ENCODE assay signal across 18 cellular contexts in the genomic region with DNA sequence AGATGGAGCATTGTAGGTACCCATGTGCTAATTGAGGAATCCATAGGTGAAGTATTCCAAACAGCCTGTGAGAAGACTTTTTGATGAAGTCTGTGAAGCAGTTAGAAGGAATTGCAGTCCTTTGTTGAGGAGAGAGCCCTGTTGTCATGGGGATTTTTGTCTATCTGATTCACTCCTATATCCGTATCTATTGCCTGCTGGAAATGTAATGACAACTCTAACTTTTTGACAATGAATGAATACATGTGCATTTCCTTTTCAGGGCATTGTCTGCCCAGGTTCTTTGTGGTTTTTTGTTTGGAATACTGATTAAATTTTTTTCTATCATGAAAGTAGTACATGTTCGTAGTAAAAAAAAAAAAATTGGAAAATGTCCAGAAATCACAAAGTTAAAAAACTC. TPM values are rescaled to one million over a fixed set of nuclear protein-coding genes. Genes with fewer than 3 reads are reported as not detected.
DNase-seq lines count a peak whose midpoint lies in the region; ATAC-seq, FAIRE-seq and TF ChIP-seq lines count a peak whose summit lies in the region.
"Had no signal": no experiment of that assay in that cellular context is flagged by ENCODE, and none has a peak within 500 bp of the region (broad histone marks: within the 10 kb centered on the region; RNA-seq: fewer than 3 reads in every experiment).

No MANE protein-coding gene starts in this region.

- in situ Hi-C loops in astrocyte of the spinal cord (cut with HindIII; ENCODE audit: low sequenced_read_pairs), result no loop called here

- peaks cover 24% of the 10 kb centered on the region for H3K36me3 Mint-ChIP-seq in glutamatergic neuron (ENCODE audit: unreplicated experiment)
- H3K36me3 Mint-ChIP-seq: CD8-positive, alpha-beta memory T cell had no signal

- no peak overlapping the region for H3K27ac ChIP-seq in endothelial cell of umbilical vein (ENCODE audit: insufficient read depth, low read depth, low read length)
- H3K27ac ChIP-seq: BLaER1, HL-60 had no signal

- no peak for TF ChIP-seq POLR2A in endothelial cell of umbilical vein (IDR thresholded peaks at IDR 0.05; ENCODE audit: low read depth, low read length)

- H3K4me1 ChIP-seq in endothelial cell of umbilical vein (ENCODE audit: control insufficient read depth, extremely low read depth, insufficient read depth, low read length), result peaks cover 2% of the 10 kb centered on the region
- H3K4me1 ChIP-seq: BLaER1, Caco-2 had no signal

- POLR2A ChIA-PET in endothelial cell of umbilical vein (lab: Charles Lee), result no interaction called here

- DNase-seq in EH (ENCODE audit: low read depth) (peak; percentile 37), astrocyte of the spinal cord (ENCODE audit: low read depth, low spot score) (peak; percentile 12), endothelial cell of umbilical vein (ENCODE audit: low read depth, low spot score) (peak; percentile 33), lung microvascular endothelial cell (ENCODE audit: low read depth in 2 of 2) (peak; percentile 87 to 90), left colon (no peak), glutamatergic neuron (no peak), NCI-H2196 treated with DMSO at 0.1 percent for 48 hours (lab: John Stamatoyannopoulos, UW; ENCODE audit: unreplicated experiment) (no peak)
- DNase-seq: 8988T; AML-193; Caco-2; CD8-positive, alpha-beta memory T cell; DND-41; GF-D8 had no signal

- H3K9ac ChIP-seq in endothelial cell of umbilical vein (replicated peaks; ENCODE audit: extremely low read depth, insufficient read depth, low read length), result no peak overlapping the region
- H3K9ac ChIP-seq: BLaER1 had no signal

- H3K4me3 ChIP-seq in astrocyte of the spinal cord (ENCODE audit: low read depth, low read length), result no peak overlapping the region
- H3K4me3 ChIP-seq in endothelial cell of umbilical vein (replicated peaks in 1 of 3; ENCODE audit: insufficient read depth in 1 of 3, low read depth in 1 of 3, low read length in 3 of 3), result no peak overlapping the region
- H3K4me3 ChIP-seq: BLaER1 had no signal

- CTCF ChIA-PET in endothelial cell of umbilical vein (lab: Charles Lee), result no interaction called here

- H3K9me3 Mint-ChIP-seq in glutamatergic neuron (ENCODE audit: unreplicated experiment), result peaks cover 5% of the 10 kb centered on the region

- H3K4me1 Mint-ChIP-seq in glutamatergic neuron (ENCODE audit: low read depth, unreplicated experiment), result no peaks in the 10 kb centered on the region
- H3K4me1 Mint-ChIP-seq: CD8-positive, alpha-beta memory T cell had no signal

- TF ChIP-seq CTCF in astrocyte of the spinal cord (IDR thresholded peaks at IDR 0.05; ENCODE audit: low read depth, low read length) (no peak), endothelial cell of umbilical vein (IDR thresholded peaks at IDR 0.05; ENCODE audit: extremely low read depth in 1 of 2, insufficient read depth in 1 of 2, low read depth in 1 of 2, low read length in 2 of 2) (no peak), glutamatergic neuron (IDR thresholded peaks at IDR 0.05; ENCODE audit: partially characterized antibody, unreplicated experiment) (no peak)

- H3K79me2 ChIP-seq in endothelial cell of umbilical vein (ENCODE audit: control insufficient read depth, insufficient read depth, low read length), result no peaks in the 10 kb centered on the region

- FAIRE-seq in endothelial cell of umbilical vein (lab: Jason Lieb, UNC), result no peak
- FAIRE-seq: GM19239 had no signal

- H3K4me2 ChIP-seq in endothelial cell of umbilical vein (ENCODE audit: insufficient read depth, low read length), result no peak overlapping the region
- H3K4me2 ChIP-seq: BLaER1 had no signal

- no peaks in the 10 kb centered on the region for H3K9me1 ChIP-seq in endothelial cell of umbilical vein (replicated peaks; ENCODE audit: control insufficient read depth, extremely low read depth, insufficient read depth, low read length)

- no peaks in the 10 kb centered on the region for H3K27me3 ChIP-seq in endothelial cell of umbilical vein (ENCODE audit: control insufficient read depth in 2 of 2, insufficient read depth in 2 of 2, low read length in 2 of 2)
- H3K27me3 ChIP-seq: BLaER1 had no signal

- no peak overlapping the region for H2AFZ ChIP-seq in endothelial cell of umbilical vein (ENCODE audit: low read depth, low read length)

- dilution Hi-C loops in endothelial cell of umbilical vein (cut with MboI; ENCODE audit: extremely low pct_ligation_motif_present, low sequenced_read_pairs), result no loop called here

- H4K20me1 ChIP-seq in endothelial cell of umbilical vein (replicated peaks; ENCODE audit: control insufficient read depth, extremely low read depth, insufficient read depth, low read length), result no peaks in the 10 kb centered on the region
- H4K20me1 ChIP-seq: BLaER1 had no signal

- intact Hi-C loops in endothelial cell of umbilical vein (cut with micrococcal nuclease), result loop anchor here (5.0 kb wide), 1 partner anchor 50 kb away; no protein-coding TSS in a partner anchor
- intact Hi-C loops in left colon (cut with DNase I, micrococcal nuclease), result no loop called here

- no peaks in the 10 kb centered on the region for H3K27me3 Mint-ChIP-seq in glutamatergic neuron (ENCODE audit: unreplicated experiment)

- no peak for ATAC-seq in left colon
- no peak for ATAC-seq in SK-N-SH treated with all-trans-retinoic acid at 6 μM for 48 hours
- ATAC-seq: HCT116 had no signal

- H3K9me3 ChIP-seq in endothelial cell of umbilical vein (replicated peaks; ENCODE audit: control insufficient read depth, insufficient read depth, low read length), result no peaks in the 10 kb centered on the region

- no peak overlapping the region for H3K4me3 Mint-ChIP-seq in glutamatergic neuron (ENCODE audit: unreplicated experiment)
- H3K4me3 Mint-ChIP-seq: CD8-positive, alpha-beta memory T cell had no signal

- H3K36me3 ChIP-seq in endothelial cell of umbilical vein (ENCODE audit: control insufficient read depth in 2 of 2, extremely low read depth in 1 of 2, insufficient read depth in 2 of 2, low read length in 2 of 2), result no peaks in the 10 kb centered on the region

- no peak overlapping the region for H3K27ac Mint-ChIP-seq in glutamatergic neuron (ENCODE audit: unreplicated experiment)
- H3K27ac Mint-ChIP-seq: CD8-positive, alpha-beta memory T cell had no signal

- BruUV-seq in endothelial cell of umbilical vein (replicated peaks; lab: Mats Ljungman, UMichigan), result no TSS peak

TF ChIP-seq in endothelial cell of umbilical vein, 7 proteins besides CTCF, POLR2A, EP300 and RAD21:
- TF ChIP-seq FOS (IDR thresholded peaks at IDR 0.05; ENCODE audit: borderline replicate concordance, insufficient read depth, low read length) (peak; percentile 10), POLR2AphosphoS5 (IDR thresholded peaks at IDR 0.05; ENCODE audit: insufficient read depth, low read depth, low read length) (no peak)

TF ChIP-seq in SK-N-SH treated with all-trans-retinoic acid at 6 μM for 48 hours, 23 proteins besides CTCF, POLR2A, EP300 and RAD21:
- TF ChIP-seq RARB (CRISPR knock-in tag; IDR thresholded peaks at IDR 0.05), result no peak
- TF ChIP-seq ZNF8 (CRISPR knock-in tag; IDR thresholded peaks at IDR 0.05), result no peak
- TF ChIP-seq TCF4 (CRISPR knock-in tag; IDR thresholded peaks at IDR 0.05; ENCODE audit: borderline replicate concordance), result no peak
- TF ChIP-seq, protein P1, sequence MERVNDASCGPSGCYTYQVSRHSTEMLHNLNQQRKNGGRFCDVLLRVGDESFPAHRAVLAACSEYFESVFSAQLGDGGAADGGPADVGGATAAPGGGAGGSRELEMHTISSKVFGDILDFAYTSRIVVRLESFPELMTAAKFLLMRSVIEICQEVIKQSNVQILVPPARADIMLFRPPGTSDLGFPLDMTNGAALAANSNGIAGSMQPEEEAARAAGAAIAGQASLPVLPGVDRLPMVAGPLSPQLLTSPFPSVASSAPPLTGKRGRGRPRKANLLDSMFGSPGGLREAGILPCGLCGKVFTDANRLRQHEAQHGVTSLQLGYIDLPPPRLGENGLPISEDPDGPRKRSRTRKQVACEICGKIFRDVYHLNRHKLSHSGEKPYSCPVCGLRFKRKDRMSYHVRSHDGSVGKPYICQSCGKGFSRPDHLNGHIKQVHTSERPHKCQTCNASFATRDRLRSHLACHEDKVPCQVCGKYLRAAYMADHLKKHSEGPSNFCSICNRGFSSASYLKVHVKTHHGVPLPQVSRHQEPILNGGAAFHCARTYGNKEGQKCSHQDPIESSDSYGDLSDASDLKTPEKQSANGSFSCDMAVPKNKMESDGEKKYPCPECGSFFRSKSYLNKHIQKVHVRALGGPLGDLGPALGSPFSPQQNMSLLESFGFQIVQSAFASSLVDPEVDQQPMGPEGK (CRISPR knock-in tag; IDR thresholded peaks at IDR 0.05; ENCODE audit: borderline replicate concordance), result no peak
- TF ChIP-seq BACH2 (CRISPR knock-in tag; IDR thresholded peaks at IDR 0.05; ENCODE audit: borderline replicate concordance), result no peak
- no peak for TF ChIP-seq SNAI2 (CRISPR knock-in tag; IDR thresholded peaks at IDR 0.05)

RNA-seq across cellular contexts. Expression of gene STK32B, which starts 31.1 kb away (rescaled TPM):
- 7.8 and 12.4 TPM in 2 replicates for total RNA-seq in endothelial cell of umbilical vein
- 5.6 and 6.1 TPM in 2 replicates for polyA plus RNA-seq in endothelial cell of umbilical vein
- polyA plus RNA-seq in endothelial cell of umbilical vein (2011; cell fraction: cytosol; rRNA removed), result 6.0 and 6.5 TPM in 2 replicates
- 11.3 and 14.6 TPM in 2 replicates for polyA plus RNA-seq in endothelial cell of umbilical vein (2011; cell fraction: nucleus; rRNA removed)
- polyA plus RNA-seq in endothelial cell of umbilical vein (2012), result 2.3 and 7.0 TPM in 2 replicates
- 7.2 and 8.3 TPM in 2 replicates for polyA minus RNA-seq in endothelial cell of umbilical vein
- not detected for polyA minus RNA-seq in endothelial cell of umbilical vein (2011; cell fraction: cytosol; rRNA and poly(A)+ RNA removed)
- polyA minus RNA-seq in endothelial cell of umbilical vein (2011; cell fraction: nucleus; rRNA and poly(A)+ RNA removed), result 8.3 and 8.4 TPM in 2 replicates
- total RNA-seq in lung microvascular endothelial cell, result 13.1 and 17.9 TPM in 2 replicates
- total RNA-seq in left colon, result under 1 TPM; 0.40 to 0.78 TPM
- total RNA-seq in glutamatergic neuron (ENCODE audit: unreplicated experiment), result 2.5 TPM
- total RNA-seq: CD8-positive, alpha-beta memory T cell had no signal
- polyA plus RNA-seq: CD8-positive, alpha-beta memory T cell had no signal

Comparison
In these comparisons a context has a peak if more than half of its experiments do, and no peak if none do; other contexts are left out.
1. DNase-seq: peak in EH (single experiment), astrocyte of the spinal cord (single experiment), endothelial cell of umbilical vein (single experiment) and lung microvascular endothelial cell (2 of 2); none in left colon (0 of 2), glutamatergic neuron (single experiment) and NCI-H2196 treated with DMSO at 0.1 percent for 48 hours (single experiment).